In genomic region chr4:153806073-153806472, GRCh38 we compare ENCODE assay signal across 10 cellular contexts. TPM values are rescaled to one million over a fixed set of nuclear protein-coding genes. Genes with fewer than 3 reads are reported as not detected.
"Had no signal": no experiment of that assay in that cellular context is flagged by ENCODE, and none has a peak within 500 bp of the region (broad histone marks: within the 10 kb centered on the region; RNA-seq: fewer than 3 reads in every experiment).

No MANE protein-coding gene starts in this region.

- H3K27ac ChIP-seq: GM23248 had no signal

- H3K9me3 Mint-ChIP-seq: HFFc6 had no signal

- H3K36me3 ChIP-seq: HAP-1 had no signal

- H3K4me3 ChIP-seq: GM23248, HAP-1 had no signal

- H3K9ac ChIP-seq: GM23248 had no signal

- H2AFZ ChIP-seq: GM23248 had no signal

- H3K4me3 Mint-ChIP-seq: HFFc6, IgD-negative memory B cell had no signal

- FAIRE-seq: HepG2 had no signal

- DNase-seq: GM23248, GOT3, H7, HFFc6 had no signal

- H3K36me3 Mint-ChIP-seq: IgD-negative memory B cell had no signal

- ATAC-seq: HCT116, HepG2 had no signal

- H3K9me3 ChIP-seq: HAP-1 had no signal

- H3K27ac Mint-ChIP-seq: HFFc6, IgD-negative memory B cell had no signal

- H3K4me1 ChIP-seq: HAP-1 had no signal

RNA-seq across cellular contexts. Expression of gene SFRP2, which starts 17.2 kb away (rescaled TPM):
- total RNA-seq: HepG2, HFFc6, HT-29 had no signal
- polyA plus RNA-seq: HepG2, IgD-negative memory B cell had no signal

RNA-seq across cellular contexts. Expression of gene RNF175, which starts 46.2 kb away (rescaled TPM):
- total RNA-seq: GM23248, H4, HepG2, HFFc6, HT-29 had no signal
- polyA plus RNA-seq: GM23248, HepG2, IgD-negative memory B cell had no signal
